ENCODE assay signal across 21 cellular contexts in genomic region chr12:112063264-112063663, GRCh38.
"Had no signal": no experiment of that assay in that cellular context is flagged by ENCODE, and none has a peak within 500 bp of the region (broad histone marks: within the 10 kb centered on the region; RNA-seq: fewer than 3 reads in every experiment).

No MANE protein-coding gene starts in this region.

- H3K9me3 ChIP-seq: MG63, SK-N-SH had no signal

- DNase-seq: Karpas-422, KG1, MG63, NCI-H1092, NCI-H1105 treated with DMSO at 0.1 percent for 48 hours, NCI-H1417 treated with DMSO at 0.1 percent for 48 hours, NCI-H146, NCI-H1694 treated with DMSO at 0.1 percent for 48 hours, NCI-H1930, NCI-H2081, NCI-H2107, NCI-H226, NCI-H446, NCI-H510A, NCI-H524 treated with DMSO at 0.1 percent for 48 hours, NCI-H69, NCI-H774, SHP77, SK-N-SH, SW 1271 had no signal

- H3K4me2 ChIP-seq: SK-N-SH had no signal

- H3K4me3 ChIP-seq: MG63 had no signal

- H3K27ac ChIP-seq: RWPE1 had no signal

- H3K9ac ChIP-seq: SK-N-SH had no signal

- H3K27me3 ChIP-seq: MG63 had no signal
